ENCODE assay signal across 12 cellular contexts in the genomic region with DNA sequence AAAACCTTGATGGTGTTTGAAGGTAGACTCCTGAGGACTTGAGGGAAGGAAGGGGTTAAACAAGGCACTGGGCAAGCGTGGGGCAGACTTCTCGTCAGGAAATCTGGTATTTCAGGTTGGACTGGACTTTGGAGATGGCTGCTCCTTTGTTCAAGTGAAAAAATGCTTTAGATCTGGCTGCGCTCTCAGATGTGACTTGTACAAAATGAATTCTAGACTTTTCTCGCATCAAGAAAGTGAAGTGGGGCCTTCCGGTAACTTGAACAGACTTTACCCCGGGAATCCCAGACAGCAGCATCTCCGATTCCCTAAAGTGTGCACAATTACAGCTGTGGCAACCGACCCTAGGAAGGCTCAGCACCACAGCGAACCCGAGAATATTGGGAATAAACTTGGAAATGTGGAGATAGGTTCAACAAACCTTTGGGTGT. TPM values are rescaled to one million over a fixed set of nuclear protein-coding genes. Genes with fewer than 3 reads are reported as not detected.
A peak's percentile ranks its signal among the peaks of the same experiment; 100 is the strongest.
DNase-seq lines count a peak whose midpoint lies in the region; ATAC-seq and TF ChIP-seq lines count a peak whose summit lies in the region.
"Had no signal": no experiment of that assay in that cellular context is flagged by ENCODE, and none has a peak within 500 bp of the region (broad histone marks: within the 10 kb centered on the region; RNA-seq: fewer than 3 reads in every experiment).

No MANE protein-coding gene starts in this region.

- no peaks in the 10 kb centered on the region for H3K79me2 ChIP-seq in osteoblast (ENCODE audit: insufficient read depth, low read length)

- no peak overlapping the region for H3K4me3 ChIP-seq in iPS DF 6.9 (ENCODE audit: low read length)
- no peak overlapping the region for H3K4me3 ChIP-seq in osteoblast (ENCODE audit: insufficient read depth, low read length)
- H3K4me3 ChIP-seq: K562, SK-N-MC had no signal

- in situ Hi-C loops in G401 (cut with HindIII; ENCODE audit: low sequenced_read_pairs): no loop called here

- H3K27me3 ChIP-seq in iPS DF 6.9 (ENCODE audit: control insufficient read depth, insufficient read depth, low read length): no peaks in the 10 kb centered on the region
- no peaks in the 10 kb centered on the region for H3K27me3 ChIP-seq in osteoblast (ENCODE audit: insufficient read depth, low read length)

- peak; percentile 94 for DNase-seq in DMS53 treated with DMSO at 0.1 percent for 48 hours (lab: John Stamatoyannopoulos, UW; ENCODE audit: unreplicated experiment)
- DNase-seq in NCI-H526 (lab: John Stamatoyannopoulos, UW): peak; percentile 73 to 86
- peak; percentile 37 for DNase-seq in iPS DF 6.9 (ENCODE audit: low read depth, low spot score)
- no peak for DNase-seq in osteoblast (ENCODE audit: insufficient read length, low spot score, missing footprints)
- DNase-seq in G401 (ENCODE audit: low spot score): no peak
- no peak for DNase-seq in stimulated activated CD8-positive, alpha-beta memory T cell treated with anti-CD3 and anti-CD28 coated beads, Interleukin-4, amount 100 ng/mL, for 48 hours
- DNase-seq: stimulated activated naive CD4-positive, alpha-beta T cell had no signal

- H2AFZ ChIP-seq in osteoblast (ENCODE audit: low read length): peak overlapping the region; percentile 80

- H3K4me1 ChIP-seq in iPS DF 6.9 (ENCODE audit: control insufficient read depth, insufficient read depth, low read length) (no peaks in the 10 kb centered on the region), osteoblast (ENCODE audit: insufficient read depth, low read length) (peaks cover 5% of the 10 kb centered on the region)

- H3K9me3 ChIP-seq in iPS DF 6.9 (ENCODE audit: control insufficient read depth, insufficient read depth, low read length) (no peaks in the 10 kb centered on the region), osteoblast (ENCODE audit: low read depth, low read length) (no peaks in the 10 kb centered on the region)

- H3K36me3 ChIP-seq in iPS DF 6.9 (ENCODE audit: control insufficient read depth, insufficient read depth, low read length): no peaks in the 10 kb centered on the region
- no peaks in the 10 kb centered on the region for H3K36me3 ChIP-seq in osteoblast (ENCODE audit: insufficient read depth, low read length)

- no peaks in the 10 kb centered on the region for H4K20me1 ChIP-seq in osteoblast (ENCODE audit: insufficient read depth, low read length)

- no peak overlapping the region for H3K27ac ChIP-seq in iPS DF 6.9 (ENCODE audit: low read length)
- no peak overlapping the region for H3K27ac ChIP-seq in osteoblast (ENCODE audit: low read depth, low read length)
- H3K27ac ChIP-seq: SK-N-MC had no signal

- no peak for TF ChIP-seq CTCF in osteoblast (IDR thresholded peaks at IDR 0.05; ENCODE audit: extremely low read depth, low read depth, low read length)

- WGBS in iPS DF 6.9 (ENCODE audit: insufficient coverage, insufficient read length): no CpG with 5 or more reads among the region's 10 CpGs

- H3K4me2 ChIP-seq in osteoblast (ENCODE audit: insufficient read depth, low read length): no peak overlapping the region

- ATAC-seq in HG03457 (IDR thresholded peaks at IDR 0.05; ENCODE audit: unreplicated experiment) (no peak), HG02938 (IDR thresholded peaks at IDR 0.05; ENCODE audit: unreplicated experiment) (no peak)
- ATAC-seq: activated CD4-positive, CD25-positive, alpha-beta regulatory T cell treated with anti-CD3 and anti-CD28 coated beads, Interleukin-2, amount 50 U/mL, for 24 hours; K562 had no signal

RNA-seq across cellular contexts. Expression of a gene that starts 44.3 kb away (rescaled TPM):
- 60.4 and 69.5 TPM in 2 replicates for total RNA-seq in osteoblast
- 165 and 229 TPM in 2 replicates for total RNA-seq in G401 (2014; rRNA removed; shearing (Covaris generic))

Comparison
In these comparisons a context has a peak if more than half of its experiments do, and no peak if none do; other contexts are left out.
1. DNase-seq: peak in DMS53 treated with DMSO at 0.1 percent for 48 hours (single experiment), NCI-H526 (2 of 2) and iPS DF 6.9 (single experiment); none in osteoblast (single experiment), G401 (single experiment) and stimulated activated CD8-positive, alpha-beta memory T cell treated with anti-CD3 and anti-CD28 coated beads, Interleukin-4, amount 100 ng/mL, for 48 hours (single experiment).